In the genomic region with DNA sequence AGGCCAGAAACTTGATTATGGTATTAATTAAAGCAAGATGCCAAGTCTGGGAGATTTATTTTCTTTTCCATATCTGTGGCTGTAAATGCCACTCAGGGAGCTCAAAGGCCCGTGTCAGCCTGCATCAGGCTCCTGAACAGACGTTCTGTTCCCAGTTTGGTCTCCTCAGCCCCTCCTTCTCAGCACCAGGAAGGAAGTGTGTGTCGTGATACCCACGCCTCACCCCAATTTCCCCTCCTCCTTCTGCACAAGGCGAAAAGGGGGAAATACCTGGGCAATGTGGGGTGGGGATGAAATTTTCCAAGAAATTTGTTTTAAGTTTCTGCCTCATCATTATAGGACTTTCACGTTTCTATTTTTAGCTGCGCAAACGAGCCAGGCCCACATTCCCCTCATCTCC, we compare ENCODE assay signal across 1 cellular context.
TF ChIP-seq lines count a peak whose summit lies in the region.

No MANE protein-coding gene starts in this region.

TF ChIP-seq in HepG2, 621 proteins besides CTCF, POLR2A, EP300 and RAD21 (continued from another document):
- no peak for TF ChIP-seq REST (IDR thresholded peaks at IDR 0.05; ENCODE audit: borderline replicate concordance in 1 of 2, low read depth in 1 of 2, low read length in 2 of 2)
- TF ChIP-seq PITX1 (CRISPR knock-in tag; IDR thresholded peaks at IDR 0.05): no peak
- no peak for TF ChIP-seq ZBTB3 (CRISPR knock-in tag; IDR thresholded peaks at IDR 0.05; ENCODE audit: borderline replicate concordance, low read depth)
- TF ChIP-seq, protein P1, sequence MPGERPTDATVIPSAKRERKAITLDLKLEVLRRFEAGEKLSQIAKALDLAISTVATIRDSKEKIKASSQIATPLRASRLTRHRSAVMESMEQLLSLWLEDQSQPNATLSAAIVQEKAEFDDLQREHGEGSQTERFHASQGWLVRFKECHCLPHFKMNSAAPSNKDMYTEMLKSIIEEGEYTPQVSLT (CRISPR knock-in tag; IDR thresholded peaks at IDR 0.05; ENCODE audit: borderline replicate concordance, low read depth): no peak
- TF ChIP-seq TFDP1 (CRISPR knock-in tag; IDR thresholded peaks at IDR 0.05; ENCODE audit: borderline replicate concordance): no peak
- TF ChIP-seq SNAPC5 (CRISPR knock-in tag; IDR thresholded peaks at IDR 0.05; ENCODE audit: borderline replicate concordance): no peak
- TF ChIP-seq SAP130 (CRISPR knock-in tag; IDR thresholded peaks at IDR 0.05; ENCODE audit: low read depth): no peak
- TF ChIP-seq TOE1 (CRISPR knock-in tag; IDR thresholded peaks at IDR 0.05): no peak
- TF ChIP-seq, protein P2, sequence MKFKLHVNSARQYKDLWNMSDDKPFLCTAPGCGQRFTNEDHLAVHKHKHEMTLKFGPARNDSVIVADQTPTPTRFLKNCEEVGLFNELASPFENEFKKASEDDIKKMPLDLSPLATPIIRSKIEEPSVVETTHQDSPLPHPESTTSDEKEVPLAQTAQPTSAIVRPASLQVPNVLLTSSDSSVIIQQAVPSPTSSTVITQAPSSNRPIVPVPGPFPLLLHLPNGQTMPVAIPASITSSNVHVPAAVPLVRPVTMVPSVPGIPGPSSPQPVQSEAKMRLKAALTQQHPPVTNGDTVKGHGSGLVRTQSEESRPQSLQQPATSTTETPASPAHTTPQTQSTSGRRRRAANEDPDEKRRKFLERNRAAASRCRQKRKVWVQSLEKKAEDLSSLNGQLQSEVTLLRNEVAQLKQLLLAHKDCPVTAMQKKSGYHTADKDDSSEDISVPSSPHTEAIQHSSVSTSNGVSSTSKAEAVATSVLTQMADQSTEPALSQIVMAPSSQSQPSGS (CRISPR knock-in tag; IDR thresholded peaks at IDR 0.05): no peak
- no peak for TF ChIP-seq CBX1 (IDR thresholded peaks at IDR 0.05; ENCODE audit: low read depth)
- no peak for TF ChIP-seq NCOA5 (CRISPR knock-in tag; IDR thresholded peaks at IDR 0.05)
- TF ChIP-seq CAMTA2 (CRISPR knock-in tag; IDR thresholded peaks at IDR 0.05; ENCODE audit: borderline replicate concordance): no peak
- TF ChIP-seq SATB2 (CRISPR knock-in tag; IDR thresholded peaks at IDR 0.05): no peak
